In the genomic region with DNA sequence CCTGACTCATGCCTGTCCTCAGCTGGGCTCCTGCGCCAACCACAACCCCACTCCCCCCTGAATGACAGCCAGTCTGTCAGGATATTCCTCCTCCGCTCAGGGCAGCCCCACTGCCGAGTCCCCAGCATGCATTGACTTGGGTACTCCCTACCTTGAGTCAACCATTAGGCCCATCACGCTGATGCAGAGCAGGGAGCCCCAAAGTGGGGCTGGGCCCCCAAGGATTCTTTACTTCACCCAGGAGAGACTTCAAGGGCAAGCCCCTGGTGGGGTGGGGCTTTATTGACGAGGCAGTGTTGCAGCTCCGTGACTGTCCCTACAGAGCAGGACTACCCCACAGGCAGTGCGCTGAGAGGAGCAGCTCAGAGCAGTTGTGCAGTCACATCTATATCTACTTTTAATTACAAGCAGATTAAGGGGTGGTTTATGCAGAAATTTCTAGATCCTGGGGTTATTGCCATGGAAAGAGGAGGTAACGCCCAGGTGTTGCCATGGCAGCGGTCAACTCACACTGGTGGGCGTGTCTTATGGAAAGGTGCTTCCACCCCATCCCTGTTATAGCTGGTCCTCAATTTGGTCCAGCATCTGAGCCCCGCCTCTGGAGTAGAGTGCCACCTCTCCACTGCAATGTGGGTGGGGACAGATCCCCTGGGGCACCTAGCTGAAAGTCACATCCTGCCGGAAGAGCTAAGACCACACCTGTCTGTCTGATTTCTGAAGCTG, we compare ENCODE assay signal across 30 cellular contexts. TPM values are rescaled to one million over a fixed set of nuclear protein-coding genes. Genes with fewer than 3 reads are reported as not detected.
"Had no signal": no experiment of that assay in that cellular context is flagged by ENCODE, and none has a peak within 500 bp of the region (broad histone marks: within the 10 kb centered on the region; RNA-seq: fewer than 3 reads in every experiment).

No MANE protein-coding gene starts in this region.

- ATAC-seq: activated CD8-positive, alpha-beta memory T cell treated with anti-CD3 and anti-CD28 coated beads, Interleukin-2, amount 10 ng/mL, durations not matched to agents 7 days and 5 days; activated CD8-positive, alpha-beta T cell treated with anti-CD3 and anti-CD28 coated beads, Interleukin-2, amount 10 ng/mL, durations not matched to agents 7 days and 5 days; activated naive CD4-positive, alpha-beta T cell treated with anti-CD3 and anti-CD28 coated beads, Interleukin-2, amount 50 U/mL, for 72 hours; left lung; pancreas; right cardiac atrium; stimulated activated naive CD8-positive, alpha-beta T cell treated with anti-CD3 and anti-CD28 coated beads, Interleukin-15, amount 100 ng/mL, for 72 hours; T-cell had no signal

- DNase-seq: activated B cell treated with CpG ODN at 0.5 μM for 24 hours; activated CD4-positive, alpha-beta T cell treated with anti-CD3 and anti-CD28 coated beads, Interleukin-2, amount 50 U/mL, for 1 hour; activated CD8-positive, alpha-beta memory T cell treated with anti-CD3 and anti-CD28 coated beads, Interleukin-2, amount 10 ng/mL, durations not matched to agents 7 days and 5 days; activated CD8-positive, alpha-beta T cell treated with anti-CD3 and anti-CD28 coated beads, Interleukin-2, amount 10 ng/mL, durations not matched to agents 7 days and 5 days; activated naive CD4-positive, alpha-beta T cell; activated T-cell treated with anti-CD3 and anti-CD28 coated beads, Interleukin-2, amount 50 U/mL, for 48 hours; colonic mucosa; effector CD8-positive, alpha-beta T cell; esophagus squamous epithelium; foreskin melanocyte; kidney glomerular epithelial cell; mesendoderm; stimulated activated CD4-positive, alpha-beta T cell treated with anti-CD3 and anti-CD28 coated beads, Interleukin-12 subunit alpha, Interleukin-12 subunit beta, amount 100 ng/mL, for 4 hours; stimulated activated CD4-positive, alpha-beta T cell treated with anti-CD3 and anti-CD28 coated beads, Interleukin-4, amount 100 ng/mL, for 1 hour; stimulated activated naive CD8-positive, alpha-beta T cell treated with anti-CD3 and anti-CD28 coated beads, Interleukin-15, amount 100 ng/mL, for 72 hours; substantia nigra; T-cell; thyroid gland had no signal

- H3K9me3 ChIP-seq: colonic mucosa, esophagus squamous epithelium, left lung, pancreas, thyroid gland, upper lobe of left lung had no signal

- H3K36me3 ChIP-seq: colonic mucosa, esophagus squamous epithelium, left lung, pancreas, thyroid gland, upper lobe of left lung had no signal

- H3K4me1 ChIP-seq: colonic mucosa, left lung, pancreas, thyroid gland, upper lobe of left lung had no signal

- H3K4me3 ChIP-seq: colonic mucosa, esophagus squamous epithelium, left lung, lung, pancreas, thyroid gland, upper lobe of left lung had no signal

- H3K27ac ChIP-seq: colonic mucosa, epithelial cell of prostate, esophagus squamous epithelium, left lung, pancreas, thyroid gland, upper lobe of left lung had no signal

- H3K27me3 ChIP-seq: colonic mucosa, pancreas, thyroid gland, upper lobe of left lung had no signal

RNA-seq across cellular contexts. Expression of gene FCN1, which starts 32.1 kb away (rescaled TPM):
- total RNA-seq: activated CD8-positive, alpha-beta memory T cell treated with anti-CD3 and anti-CD28 coated beads, Interleukin-2, amount 10 ng/mL, durations not matched to agents 7 days and 5 days; activated CD8-positive, alpha-beta T cell treated with anti-CD3 and anti-CD28 coated beads, Interleukin-2, amount 10 ng/mL, durations not matched to agents 7 days and 5 days; activated naive CD4-positive, alpha-beta T cell treated with anti-CD3 and anti-CD28 coated beads, Interleukin-2, amount 50 U/mL, for 72 hours; activated T-helper 2 cell treated with anti-CD3 and anti-CD28 coated beads, Interferon-gamma antibody, Interleukin-2, Interleukin-4, amounts not matched to agents 10 μg/mL and 5 μg/mL and 100 μg/mL, durations not matched to agents 14 hours and 24 hours and 36 hours; bronchial epithelial cell; dermis microvascular lymphatic vessel endothelial cell; glomerular endothelial cell; pulmonary artery endothelial cell had no signal
